ENCODE assay signal across 12 cellular contexts in genomic region chr10:47031953-47032465, GRCh38.
A peak's percentile ranks its signal among the peaks of the same experiment; 100 is the strongest.
DNase-seq lines count a peak whose midpoint lies in the region; ATAC-seq and TF ChIP-seq lines count a peak whose summit lies in the region.
"Had no signal": no experiment of that assay in that cellular context is flagged by ENCODE, and none has a peak within 500 bp of the region (broad histone marks: within the 10 kb centered on the region; RNA-seq: fewer than 3 reads in every experiment).

No MANE protein-coding gene starts in this region.

- 83% methylated on average over 5 of the region's 6 CpGs; no CpG with 5 or more reads in 1 of the 2 donors for WGBS in transverse colon (ENCODE audit: low coverage in 1 of 2), 2 donors

- no peak for TF ChIP-seq EP300 in transverse colon (IDR thresholded peaks at IDR 0.05; ENCODE audit: low read depth)

- no peaks in the 10 kb centered on the region for H3K9me3 ChIP-seq in transverse colon
- H3K9me3 ChIP-seq: testis had no signal

- in situ Hi-C loops in transverse colon (cut with MboI; ENCODE audit: low pct_ligation_motif_present in 1 of 4, low pct_unique_long_range_greater_than_20kb in 1 of 4, low sequenced_read_pairs in 3 of 4): loop anchor here in 2 of 4 donors (10.0 to 25.0 kb wide), 2 partner anchors 273 to 280 kb away; partner anchors contain the start of genes GDF10 (in 2 of the 2) and GDF2 (in 1 of the 2)

- intact Hi-C loops in transverse colon (cut with DNase I; ENCODE audit: low total_unique reads): no loop called here

- no peak overlapping the region for H3K4me3 ChIP-seq in epithelial cell of esophagus (ENCODE audit: low read length)
- no peak overlapping the region for H3K4me3 ChIP-seq in transverse colon
- H3K4me3 ChIP-seq: testis had no signal

- H3K4me1 ChIP-seq in transverse colon: no peaks in the 10 kb centered on the region
- H3K4me1 ChIP-seq: testis had no signal

- H3K27ac ChIP-seq in transverse colon: no peak overlapping the region
- H3K27ac ChIP-seq: testis had no signal

- no peak for TF ChIP-seq POLR2A in transverse colon (IDR thresholded peaks at IDR 0.05)

- no peak for ATAC-seq in GM21737 (IDR thresholded peaks at IDR 0.05; ENCODE audit: unreplicated experiment)
- no peak for ATAC-seq in GM21717 (IDR thresholded peaks at IDR 0.05; ENCODE audit: unreplicated experiment)
- ATAC-seq in HG03108 (IDR thresholded peaks at IDR 0.05; ENCODE audit: unreplicated experiment): no peak

- peak; percentile 21 for DNase-seq in activated effector memory CD4-positive, alpha-beta T cell treated with anti-CD3 and anti-CD28 coated beads, Interleukin-2, amount 50 U/mL, for 16 hours
- DNase-seq in activated effector memory CD4-positive, alpha-beta T cell treated with Interleukin-2 at 50 U/mL for 16 hours: no peak
- peak; percentile 21 for DNase-seq in epithelial cell of esophagus (ENCODE audit: low read depth)
- DNase-seq in mesenteric fat pad (ENCODE audit: low spot score): peak; percentile 69
- peak; percentile 9 for DNase-seq in transverse colon
- DNase-seq: effector CD8-positive, alpha-beta T cell; left cardiac atrium; NCI-H1048; testis had no signal

- H3K27me3 ChIP-seq in transverse colon: no peaks in the 10 kb centered on the region
- H3K27me3 ChIP-seq: testis had no signal

- H3K36me3 ChIP-seq in transverse colon: no peaks in the 10 kb centered on the region

- TF ChIP-seq CTCF in epithelial cell of esophagus (IDR thresholded peaks at IDR 0.05; ENCODE audit: insufficient read depth, low read depth, low read length, missing control alignments) (no peak), transverse colon (IDR thresholded peaks at IDR 0.05) (no peak)
